In the genomic region with DNA sequence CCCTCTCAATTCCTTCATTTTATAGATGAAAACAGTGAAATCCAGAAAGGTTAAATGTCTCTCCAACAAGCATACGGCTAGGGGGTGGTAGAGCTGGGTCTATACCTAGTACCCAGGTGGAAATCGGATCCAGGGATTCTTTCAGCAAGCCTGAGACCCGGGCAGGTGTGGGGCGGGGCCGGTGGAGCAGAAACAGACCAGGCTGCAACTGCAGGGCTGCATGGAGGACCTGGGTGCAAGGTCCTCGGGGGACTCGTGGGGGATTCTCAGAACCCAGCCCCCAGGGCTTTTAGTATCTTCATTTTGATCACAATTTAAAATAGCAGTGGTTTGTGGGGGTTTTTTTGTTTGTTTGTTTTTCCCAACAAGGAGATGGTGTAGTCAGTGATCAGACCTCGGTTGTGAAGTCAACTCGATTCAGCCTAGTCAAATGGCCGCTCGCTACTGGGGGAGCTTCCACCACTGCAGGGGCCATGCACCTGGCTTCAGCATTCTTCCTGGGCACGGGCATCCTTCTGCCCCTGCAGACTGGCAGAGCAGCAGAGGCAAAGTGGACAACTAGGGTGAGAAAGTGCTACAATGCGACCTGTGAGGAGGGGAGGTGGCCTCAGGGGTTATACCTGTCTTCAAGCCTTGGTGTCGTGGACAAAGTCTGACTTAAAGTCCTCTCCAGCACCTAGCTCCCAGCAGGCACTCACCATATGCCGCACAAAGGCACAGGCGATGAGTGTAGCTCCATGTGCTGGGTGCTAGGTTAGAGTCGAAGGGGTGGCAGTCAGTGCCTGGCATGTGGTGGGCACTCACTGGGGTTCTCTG, we compare ENCODE assay signal across 1 cellular context.
TF ChIP-seq lines count a peak whose summit lies in the region.

No MANE protein-coding gene starts in this region.

TF ChIP-seq in HepG2, 621 proteins besides CTCF, POLR2A, EP300 and RAD21 (continued from another document and continues in another):
- TF ChIP-seq, protein P1, sequence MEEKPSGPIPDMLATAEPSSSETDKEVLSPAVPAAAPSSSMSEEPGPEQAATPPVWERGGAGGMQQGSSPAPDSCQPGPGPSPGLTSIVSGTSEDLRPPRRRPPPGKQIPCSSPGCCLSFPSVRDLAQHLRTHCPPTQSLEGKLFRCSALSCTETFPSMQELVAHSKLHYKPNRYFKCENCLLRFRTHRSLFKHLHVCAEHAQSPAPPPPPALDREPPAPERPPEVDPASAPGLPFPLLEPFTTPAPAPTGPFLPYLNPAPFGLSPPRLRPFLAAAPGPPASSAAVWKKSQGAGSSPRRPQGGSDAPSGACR (CRISPR knock-in tag; IDR thresholded peaks at IDR 0.05), result no peak
- TF ChIP-seq RERE (CRISPR knock-in tag; IDR thresholded peaks at IDR 0.05; ENCODE audit: low read depth) (no peak), TBX3 (IDR thresholded peaks at IDR 0.05; ENCODE audit: borderline replicate concordance) (no peak), ZSCAN22 (CRISPR knock-in tag; IDR thresholded peaks at IDR 0.05) (peak; percentile 43; the same call in 1 of the 2 replicates), ZHX2 (IDR thresholded peaks at IDR 0.05; ENCODE audit: low read depth) (no peak), ZHX2 (CRISPR knock-in tag; IDR thresholded peaks at IDR 0.05; ENCODE audit: borderline replicate concordance) (no peak), TMF1 (CRISPR knock-in tag; IDR thresholded peaks at IDR 0.05; ENCODE audit: low read depth) (no peak), SMAD3 (CRISPR knock-in tag; IDR thresholded peaks at IDR 0.05) (no peak), TERF1 (CRISPR knock-in tag; IDR thresholded peaks at IDR 0.05) (no peak), HMG20A (CRISPR knock-in tag; IDR thresholded peaks at IDR 0.05; ENCODE audit: borderline replicate concordance) (no peak), REPIN1 (CRISPR knock-in tag; IDR thresholded peaks at IDR 0.05; ENCODE audit: borderline replicate concordance, low read depth) (no peak; the same call in 1 of the 2 replicates), RBAK (CRISPR knock-in tag; IDR thresholded peaks at IDR 0.05) (no peak), POGK (CRISPR knock-in tag; conservative IDR thresholded peaks at IDR 0.05) (no peak; the same call in 1 of the 2 replicates), ZSCAN12 (CRISPR knock-in tag; IDR thresholded peaks at IDR 0.05) (no peak; the same call in 1 of the 2 replicates), SOX5 (CRISPR knock-in tag; IDR thresholded peaks at IDR 0.05; ENCODE audit: borderline replicate concordance) (0 out of 2 replicates have a peak, but pooled peaks have one; percentile 12), ZNF432 (CRISPR knock-in tag; IDR thresholded peaks at IDR 0.05; ENCODE audit: borderline replicate concordance) (no peak), NR1H2 (CRISPR knock-in tag; IDR thresholded peaks at IDR 0.05; ENCODE audit: borderline replicate concordance, low read depth) (no peak), CREB1 (IDR thresholded peaks at IDR 0.05) (no peak), CREB1 (CRISPR knock-in tag; IDR thresholded peaks at IDR 0.05) (no peak), LRRFIP1 (CRISPR knock-in tag; conservative IDR thresholded peaks at IDR 0.05) (no peak), NBN (conservative IDR thresholded peaks at IDR 0.05) (no peak)
- TF ChIP-seq, protein P2, sequence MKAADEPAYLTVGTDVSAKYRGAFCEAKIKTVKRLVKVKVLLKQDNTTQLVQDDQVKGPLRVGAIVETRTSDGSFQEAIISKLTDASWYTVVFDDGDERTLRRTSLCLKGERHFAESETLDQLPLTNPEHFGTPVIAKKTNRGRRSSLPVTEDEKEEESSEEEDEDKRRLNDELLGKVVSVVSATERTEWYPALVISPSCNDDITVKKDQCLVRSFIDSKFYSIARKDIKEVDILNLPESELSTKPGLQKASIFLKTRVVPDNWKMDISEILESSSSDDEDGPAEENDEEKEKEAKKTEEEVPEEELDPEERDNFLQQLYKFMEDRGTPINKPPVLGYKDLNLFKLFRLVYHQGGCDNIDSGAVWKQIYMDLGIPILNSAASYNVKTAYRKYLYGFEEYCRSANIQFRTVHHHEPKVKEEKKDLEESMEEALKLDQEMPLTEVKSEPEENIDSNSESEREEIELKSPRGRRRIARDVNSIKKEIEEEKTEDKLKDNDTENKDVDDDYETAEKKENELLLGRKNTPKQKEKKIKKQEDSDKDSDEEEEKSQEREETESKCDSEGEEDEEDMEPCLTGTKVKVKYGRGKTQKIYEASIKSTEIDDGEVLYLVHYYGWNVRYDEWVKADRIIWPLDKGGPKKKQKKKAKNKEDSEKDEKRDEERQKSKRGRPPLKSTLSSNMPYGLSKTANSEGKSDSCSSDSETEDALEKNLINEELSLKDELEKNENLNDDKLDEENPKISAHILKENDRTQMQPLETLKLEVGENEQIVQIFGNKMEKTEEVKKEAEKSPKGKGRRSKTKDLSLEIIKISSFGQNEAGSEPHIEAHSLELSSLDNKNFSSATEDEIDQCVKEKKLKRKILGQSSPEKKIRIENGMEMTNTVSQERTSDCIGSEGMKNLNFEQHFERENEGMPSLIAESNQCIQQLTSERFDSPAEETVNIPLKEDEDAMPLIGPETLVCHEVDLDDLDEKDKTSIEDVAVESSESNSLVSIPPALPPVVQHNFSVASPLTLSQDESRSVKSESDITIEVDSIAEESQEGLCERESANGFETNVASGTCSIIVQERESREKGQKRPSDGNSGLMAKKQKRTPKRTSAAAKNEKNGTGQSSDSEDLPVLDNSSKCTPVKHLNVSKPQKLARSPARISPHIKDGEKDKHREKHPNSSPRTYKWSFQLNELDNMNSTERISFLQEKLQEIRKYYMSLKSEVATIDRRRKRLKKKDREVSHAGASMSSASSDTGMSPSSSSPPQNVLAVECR (CRISPR knock-in tag; IDR thresholded peaks at IDR 0.05; ENCODE audit: borderline replicate concordance), result peak; percentile 35; the same call in 1 of the 2 replicates
- TF ChIP-seq, protein P3, sequence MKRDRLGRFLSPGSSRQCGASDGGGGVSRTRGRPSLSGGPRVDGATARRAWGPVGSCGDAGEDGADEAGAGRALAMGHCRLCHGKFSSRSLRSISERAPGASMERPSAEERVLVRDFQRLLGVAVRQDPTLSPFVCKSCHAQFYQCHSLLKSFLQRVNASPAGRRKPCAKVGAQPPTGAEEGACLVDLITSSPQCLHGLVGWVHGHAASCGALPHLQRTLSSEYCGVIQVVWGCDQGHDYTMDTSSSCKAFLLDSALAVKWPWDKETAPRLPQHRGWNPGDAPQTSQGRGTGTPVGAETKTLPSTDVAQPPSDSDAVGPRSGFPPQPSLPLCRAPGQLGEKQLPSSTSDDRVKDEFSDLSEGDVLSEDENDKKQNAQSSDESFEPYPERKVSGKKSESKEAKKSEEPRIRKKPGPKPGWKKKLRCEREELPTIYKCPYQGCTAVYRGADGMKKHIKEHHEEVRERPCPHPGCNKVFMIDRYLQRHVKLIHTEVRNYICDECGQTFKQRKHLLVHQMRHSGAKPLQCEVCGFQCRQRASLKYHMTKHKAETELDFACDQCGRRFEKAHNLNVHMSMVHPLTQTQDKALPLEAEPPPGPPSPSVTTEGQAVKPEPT (CRISPR knock-in tag; IDR thresholded peaks at IDR 0.05; ENCODE audit: low read depth), result no peak
